In genomic region chr2:118699816-118700215, GRCh38 we compare ENCODE assay signal across 27 cellular contexts.
"Had no signal": no experiment of that assay in that cellular context is flagged by ENCODE, and none has a peak within 500 bp of the region (broad histone marks: within the 10 kb centered on the region; RNA-seq: fewer than 3 reads in every experiment).

No MANE protein-coding gene starts in this region.

- H3K27ac Mint-ChIP-seq: activated CD4-positive, alpha-beta memory T cell treated with anti-CD3 and anti-CD28 coated beads, Interleukin-2, amount 10 ng/mL, durations not matched to agents 7 days and 5 days; activated naive CD4-positive, alpha-beta T cell treated with anti-CD3 and anti-CD28 coated beads, Interleukin-2, amount 10 ng/mL, durations not matched to agents 7 days and 5 days; activated naive CD8-positive, alpha-beta T cell treated with anti-CD3 and anti-CD28 coated beads, Interleukin-2, amount 10 ng/mL, durations not matched to agents 7 days and 5 days; activated T-cell treated with anti-CD3 and anti-CD28 coated beads, Interleukin-2, amount 50 U/mL, for 72 hours; activated T-helper 2 cell treated with anti-CD3 and anti-CD28 coated beads, Interferon-gamma antibody, Interleukin-2, Interleukin-4, amounts not matched to agents 10 μg/mL and 5 μg/mL and 100 μg/mL, durations not matched to agents 14 hours and 24 hours and 36 hours; T-cell had no signal

- H3K36me3 Mint-ChIP-seq: activated naive CD4-positive, alpha-beta T cell treated with anti-CD3 and anti-CD28 coated beads, Interleukin-2, amount 10 ng/mL, durations not matched to agents 7 days and 5 days; activated naive CD8-positive, alpha-beta T cell treated with anti-CD3 and anti-CD28 coated beads, Interleukin-2, amount 10 ng/mL, durations not matched to agents 7 days and 5 days; T-cell had no signal

- H3K27me3 ChIP-seq: adrenal gland had no signal

- H3K4me3 ChIP-seq: adrenal gland, SK-N-MC had no signal

- H3K9me3 Mint-ChIP-seq: activated naive CD4-positive, alpha-beta T cell treated with anti-CD3 and anti-CD28 coated beads, Interleukin-2, amount 10 ng/mL, durations not matched to agents 7 days and 5 days; activated T-helper 2 cell treated with anti-CD3 and anti-CD28 coated beads, Interferon-gamma antibody, Interleukin-2, Interleukin-4, amounts not matched to agents 10 μg/mL and 5 μg/mL and 100 μg/mL, durations not matched to agents 14 hours and 24 hours and 36 hours had no signal

- H3K4me3 Mint-ChIP-seq: activated CD4-positive, alpha-beta memory T cell treated with anti-CD3 and anti-CD28 coated beads, Interleukin-2, amount 10 ng/mL, durations not matched to agents 7 days and 5 days; activated naive CD4-positive, alpha-beta T cell treated with anti-CD3 and anti-CD28 coated beads, Interleukin-2, amount 10 ng/mL, durations not matched to agents 7 days and 5 days; activated naive CD8-positive, alpha-beta T cell treated with anti-CD3 and anti-CD28 coated beads, Interleukin-2, amount 10 ng/mL, durations not matched to agents 7 days and 5 days; activated T-cell treated with anti-CD3 and anti-CD28 coated beads, Interleukin-2, amount 50 U/mL, for 72 hours; T-cell had no signal

- H3K4me1 Mint-ChIP-seq: activated CD4-positive, alpha-beta memory T cell treated with anti-CD3 and anti-CD28 coated beads, Interleukin-2, amount 10 ng/mL, durations not matched to agents 7 days and 5 days; activated naive CD4-positive, alpha-beta T cell treated with anti-CD3 and anti-CD28 coated beads, Interleukin-2, amount 10 ng/mL, durations not matched to agents 7 days and 5 days; activated naive CD8-positive, alpha-beta T cell treated with anti-CD3 and anti-CD28 coated beads, Interleukin-2, amount 10 ng/mL, durations not matched to agents 7 days and 5 days; T-cell had no signal

- H3K36me3 ChIP-seq: adrenal gland had no signal

- ATAC-seq: activated T-cell treated with anti-CD3 and anti-CD28 coated beads, Interleukin-2, amount 50 U/mL, for 72 hours; Panc1; Right ventricle myocardium inferior; T-cell had no signal

- DNase-seq: activated CD4-positive, alpha-beta memory T cell treated with anti-CD3 and anti-CD28 coated beads, Interleukin-2, amount 10 ng/mL, durations not matched to agents 7 days and 5 days; activated CD4-positive, alpha-beta T cell treated with anti-CD3 and anti-CD28 coated beads, Interleukin-2, amount 50 U/mL, for 1 hour; activated CD4-positive, CD25-positive, alpha-beta regulatory T cell; activated gamma-delta T cell treated with Interleukin-2 at 50 U/mL for 16 hours; activated naive CD4-positive, alpha-beta T cell treated with anti-CD3 and anti-CD28 coated beads, Interleukin-2, amount 10 ng/mL, durations not matched to agents 7 days and 5 days; activated naive CD8-positive, alpha-beta T cell treated with anti-CD3 and anti-CD28 coated beads, Interleukin-2, amount 10 ng/mL, durations not matched to agents 7 days and 5 days; activated T-cell treated with anti-CD3 and anti-CD28 coated beads, Interleukin-2, amount 50 U/mL, for 72 hours; adrenal gland; anterior cingulate cortex; caudate nucleus; Kasumi-1; NCI-H1048; NCI-H146; NCI-H1930; NCI-H2171; NCI-H2227 treated with DMSO at 0.1 percent for 48 hours; NCI-H526; NCI-H774; RPMI8226; T-cell; T-helper 2 cell; T1000 had no signal

- H3K9me3 ChIP-seq: adrenal gland had no signal

- H3K27me3 Mint-ChIP-seq: activated CD4-positive, alpha-beta memory T cell treated with anti-CD3 and anti-CD28 coated beads, Interleukin-2, amount 10 ng/mL, durations not matched to agents 7 days and 5 days; T-cell had no signal

- H3K4me1 ChIP-seq: adrenal gland had no signal

- H3K27ac ChIP-seq: adrenal gland, SK-N-MC, VCaP had no signal
